ENCODE assay signal across 5 cellular contexts in genomic region chr16:4443986-4444385, GRCh38.
"Had no signal": no experiment of that assay in that cellular context is flagged by ENCODE, and none has a peak within 500 bp of the region (broad histone marks: within the 10 kb centered on the region; RNA-seq: fewer than 3 reads in every experiment).

No MANE protein-coding gene starts in this region.

- H3K9me3 Mint-ChIP-seq: GM23338, H9, IgD-negative memory B cell had no signal

- H3K27ac Mint-ChIP-seq: GM23338, IgD-negative memory B cell had no signal

- H3K4me3 Mint-ChIP-seq: GM23338, H9, IgD-negative memory B cell had no signal

- H3K27me3 Mint-ChIP-seq: IgD-negative memory B cell had no signal

- H3K4me1 Mint-ChIP-seq: GM23338, H9, IgD-negative memory B cell had no signal

- ATAC-seq: GM23338, HepG2 had no signal

- DNase-seq: H9, HCEC 1CT had no signal
